In genomic region chr12:94379479-94380113, GRCh38 we compare ENCODE assay signal across 18 cellular contexts.
DNase-seq lines count a peak whose midpoint lies in the region; ATAC-seq and TF ChIP-seq lines count a peak whose summit lies in the region.
"Had no signal": no experiment of that assay in that cellular context is flagged by ENCODE, and none has a peak within 500 bp of the region (broad histone marks: within the 10 kb centered on the region; RNA-seq: fewer than 3 reads in every experiment).

No MANE protein-coding gene starts in this region.

- no peak for DNase-seq in activated naive CD4-positive, alpha-beta T cell (lab: John Stamatoyannopoulos, UW)
- DNase-seq in GM20000 (ENCODE audit: low spot score) (peak; percentile 2), D341Med (ENCODE audit: low spot score) (no peak), AG08395 (ENCODE audit: low spot score) (no peak)
- peak; percentile 32 for DNase-seq in T-helper 2 cell treated with Interferon-gamma antibody and Interleukin-4, amounts not matched to agents 5 μg/mL and 100 μg/mL, for 36 hours (ENCODE audit: low spot score)
- DNase-seq: activated CD8-positive, alpha-beta memory T cell treated with anti-CD3 and anti-CD28 coated beads for 24 hours; activated gamma-delta T cell treated with Interleukin-2 at 50 U/mL for 16 hours; CD8-positive, alpha-beta T cell; DND-41; endodermal cell; glutamatergic neuron; left ventricle myocardium inferior; NCI-H1417 treated with DMSO at 0.1 percent for 48 hours; NCI-H526; psoas muscle had no signal

- peaks cover 37% of the 10 kb centered on the region for H3K36me3 Mint-ChIP-seq in activated naive CD4-positive, alpha-beta T cell treated with anti-CD3 and anti-CD28 coated beads, Interleukin-2, amount 50 U/mL, for 24 hours
- H3K36me3 Mint-ChIP-seq in T-helper 2 cell treated with Interferon-gamma antibody and Interleukin-4, amounts not matched to agents 5 μg/mL and 100 μg/mL, for 36 hours (ENCODE audit: low read depth): peaks cover 56% of the 10 kb centered on the region
- H3K36me3 Mint-ChIP-seq in stimulated activated memory B cell treated with anti-CD40 and anti-IgM and Interleukin-4, amounts not matched to agents 10 μg/mL and 1 μg/mL and 100 μg/mL, for 72 hours: peaks cover 65% of the 10 kb centered on the region

- ATAC-seq in stimulated activated memory B cell treated with anti-CD40 and anti-IgM and Interleukin-4, amounts not matched to agents 10 μg/mL and 1 μg/mL and 100 μg/mL, for 72 hours: peak; percentile 74
- ATAC-seq: CD8-positive, alpha-beta T cell; psoas muscle; Right ventricle myocardium inferior had no signal

- no peak overlapping the region for H3K4me3 Mint-ChIP-seq in activated naive CD4-positive, alpha-beta T cell treated with anti-CD3 and anti-CD28 coated beads, Interleukin-2, amount 50 U/mL, for 24 hours
- no peak overlapping the region for H3K4me3 Mint-ChIP-seq in T-helper 2 cell treated with Interferon-gamma antibody and Interleukin-4, amounts not matched to agents 5 μg/mL and 100 μg/mL, for 36 hours
- no peak overlapping the region for H3K4me3 Mint-ChIP-seq in stimulated activated memory B cell treated with anti-CD40 and anti-IgM and Interleukin-4, amounts not matched to agents 10 μg/mL and 1 μg/mL and 100 μg/mL, for 72 hours
- H3K4me3 Mint-ChIP-seq: CD8-positive, alpha-beta T cell; endodermal cell had no signal

- TF ChIP-seq CTCF in GM20000 (IDR thresholded peaks at IDR 0.05; ENCODE audit: extremely low read depth, missing control alignments): no peak

- H3K4me1 Mint-ChIP-seq in activated naive CD4-positive, alpha-beta T cell treated with anti-CD3 and anti-CD28 coated beads, Interleukin-2, amount 50 U/mL, for 24 hours: peaks cover 22% of the 10 kb centered on the region
- peaks cover 16% of the 10 kb centered on the region for H3K4me1 Mint-ChIP-seq in T-helper 2 cell treated with Interferon-gamma antibody and Interleukin-4, amounts not matched to agents 5 μg/mL and 100 μg/mL, for 36 hours (ENCODE audit: low read depth)
- H3K4me1 Mint-ChIP-seq in stimulated activated memory B cell treated with anti-CD40 and anti-IgM and Interleukin-4, amounts not matched to agents 10 μg/mL and 1 μg/mL and 100 μg/mL, for 72 hours: peaks cover 29% of the 10 kb centered on the region

- peaks cover 8% of the 10 kb centered on the region for H3K9me3 Mint-ChIP-seq in activated naive CD4-positive, alpha-beta T cell treated with anti-CD3 and anti-CD28 coated beads, Interleukin-2, amount 50 U/mL, for 24 hours
- H3K9me3 Mint-ChIP-seq in T-helper 2 cell treated with Interferon-gamma antibody and Interleukin-4, amounts not matched to agents 5 μg/mL and 100 μg/mL, for 36 hours: peaks cover 20% of the 10 kb centered on the region
- peaks cover 5% of the 10 kb centered on the region for H3K9me3 Mint-ChIP-seq in stimulated activated memory B cell treated with anti-CD40 and anti-IgM and Interleukin-4, amounts not matched to agents 10 μg/mL and 1 μg/mL and 100 μg/mL, for 72 hours

- no peaks in the 10 kb centered on the region for H3K27me3 Mint-ChIP-seq in activated naive CD4-positive, alpha-beta T cell treated with anti-CD3 and anti-CD28 coated beads, Interleukin-2, amount 50 U/mL, for 24 hours
- H3K27me3 Mint-ChIP-seq in T-helper 2 cell treated with Interferon-gamma antibody and Interleukin-4, amounts not matched to agents 5 μg/mL and 100 μg/mL, for 36 hours (ENCODE audit: low read depth): no peaks in the 10 kb centered on the region
- no peaks in the 10 kb centered on the region for H3K27me3 Mint-ChIP-seq in stimulated activated memory B cell treated with anti-CD40 and anti-IgM and Interleukin-4, amounts not matched to agents 10 μg/mL and 1 μg/mL and 100 μg/mL, for 72 hours

- peak overlapping the region; percentile 8 for H3K27ac Mint-ChIP-seq in activated naive CD4-positive, alpha-beta T cell treated with anti-CD3 and anti-CD28 coated beads, Interleukin-2, amount 50 U/mL, for 24 hours
- H3K27ac Mint-ChIP-seq in T-helper 2 cell treated with Interferon-gamma antibody and Interleukin-4, amounts not matched to agents 5 μg/mL and 100 μg/mL, for 36 hours: peak overlapping the region; percentile 6
- H3K27ac Mint-ChIP-seq in stimulated activated memory B cell treated with anti-CD40 and anti-IgM and Interleukin-4, amounts not matched to agents 10 μg/mL and 1 μg/mL and 100 μg/mL, for 72 hours: peak overlapping the region; percentile 63
- H3K27ac Mint-ChIP-seq: CD8-positive, alpha-beta T cell; endodermal cell had no signal

Comparison
In these comparisons a context has a peak if more than half of its experiments do, and no peak if none do; other contexts are left out.
1. H3K27ac Mint-ChIP-seq: peak in every context shown above with its lines; median percentile 63 in stimulated activated memory B cell treated with anti-CD40 and anti-IgM and Interleukin-4, amounts not matched to agents 10 μg/mL and 1 μg/mL and 100 μg/mL, for 72 hours; 8 in activated naive CD4-positive, alpha-beta T cell treated with anti-CD3 and anti-CD28 coated beads, Interleukin-2, amount 50 U/mL, for 24 hours; 6 in T-helper 2 cell treated with Interferon-gamma antibody and Interleukin-4, amounts not matched to agents 5 μg/mL and 100 μg/mL, for 36 hours.
2. DNase-seq: peak in GM20000 (single experiment) and T-helper 2 cell treated with Interferon-gamma antibody and Interleukin-4, amounts not matched to agents 5 μg/mL and 100 μg/mL, for 36 hours (single experiment); none in activated naive CD4-positive, alpha-beta T cell (0 of 4), D341Med (single experiment) and AG08395 (single experiment).